Comparison of ENCODE assay signal across 8 cellular contexts in genomic region chr1:66925558-66925910, GRCh38. TPM values are rescaled to one million over a fixed set of nuclear protein-coding genes. Genes with fewer than 3 reads are reported as not detected.
A peak's percentile ranks its signal among the peaks of the same experiment; 100 is the strongest.
DNase-seq lines count a peak whose midpoint lies in the region; ATAC-seq and TF ChIP-seq lines count a peak whose summit lies in the region.

No MANE protein-coding gene starts in this region.

- DNase-seq in breast epithelium (ENCODE audit: low spot score in 2 of 2) (no peak), HuH-7 (ENCODE audit: low spot score) (no peak), NCI-H82 treated with DMSO at 0.1 percent for 48 hours (lab: John Stamatoyannopoulos, UW; ENCODE audit: unreplicated experiment) (no peak)

- TF ChIP-seq POLR2A in breast epithelium (IDR thresholded peaks at IDR 0.05): no peak

- ATAC-seq in GM18508 (IDR thresholded peaks at IDR 0.05; ENCODE audit: insufficient read depth, unreplicated experiment): peak; percentile 1
- peak; percentile 8 for ATAC-seq in HG03378 (IDR thresholded peaks at IDR 0.05; ENCODE audit: unreplicated experiment)
- ATAC-seq in GM21717 (IDR thresholded peaks at IDR 0.05; ENCODE audit: unreplicated experiment): no peak
- ATAC-seq in GM19463 (IDR thresholded peaks at IDR 0.05; ENCODE audit: unreplicated experiment): no peak

- intact Hi-C loops in breast epithelium (cut with DNase I; ENCODE audit: low total_unique reads): no loop called here

- TF ChIP-seq CTCF in breast epithelium (IDR thresholded peaks at IDR 0.05): peak in 2 of 3 donors; percentile 3 to 7

- peak overlapping the region; percentile 74 to 89 (median 84) for H3K4me3 ChIP-seq in breast epithelium
- H3K4me3 ChIP-seq in mucosa of rectum (ENCODE audit: low read length in 2 of 2): peak overlapping the region; percentile 89 to 97

- H3K27me3 ChIP-seq in breast epithelium: no peaks in the 10 kb centered on the region
- no peaks in the 10 kb centered on the region for H3K27me3 ChIP-seq in mucosa of rectum (ENCODE audit: control insufficient read depth in 2 of 2, insufficient read depth in 2 of 2, low read length in 2 of 2)

- H3K36me3 ChIP-seq in breast epithelium (no peaks in the 10 kb centered on the region), mucosa of rectum (ENCODE audit: control insufficient read depth in 2 of 2, insufficient read depth in 2 of 2, low read length in 2 of 2) (no peaks in the 10 kb centered on the region)

- no peaks in the 10 kb centered on the region for H3K4me1 ChIP-seq in breast epithelium
- H3K4me1 ChIP-seq in mucosa of rectum (ENCODE audit: control insufficient read depth in 2 of 2, insufficient read depth in 2 of 2, low read length in 2 of 2): peaks cover 25 to 33% of the 10 kb centered on the region in 2 donors

- peak overlapping the region; percentile 98 to 99 for H3K27ac ChIP-seq in breast epithelium
- H3K27ac ChIP-seq in mucosa of rectum (ENCODE audit: low read depth in 2 of 2, low read length in 2 of 2): peak overlapping the region; percentile 91 to 94

- H3K9me3 ChIP-seq in breast epithelium: no peaks in the 10 kb centered on the region
- H3K9me3 ChIP-seq in mucosa of rectum (ENCODE audit: control insufficient read depth in 2 of 2, low read length in 2 of 2): no peaks in the 10 kb centered on the region

- peak overlapping the region; percentile 83 to 90 for H3K9ac ChIP-seq in mucosa of rectum (ENCODE audit: low read depth in 1 of 2, low read length in 2 of 2)

RNA-seq across cellular contexts. Expression of gene MIER1, which starts 0.7 kb away (rescaled TPM):
- total RNA-seq in breast epithelium: 10 to 100 TPM; 42.4 to 51.1 (median 43.9) TPM

RNA-seq across cellular contexts. Expression of gene DNAI4, which starts 0.9 kb away (rescaled TPM):
- total RNA-seq in breast epithelium: 10 to 100 TPM in 2 of 3 donors, 1 to 10 TPM in 1; 9.4 to 26.2 (median 24.3) TPM

Comparison
In these comparisons a context has a peak if more than half of its experiments do, and no peak if none do; other contexts are left out.
1. ATAC-seq: peak in GM18508 (single experiment) and HG03378 (single experiment); none in GM21717 (single experiment) and GM19463 (single experiment).